8 cellular contexts compared by ENCODE assay signal in genomic region chr12:31403099-31403607, GRCh38.
DNase-seq lines count a peak whose midpoint lies in the region; ATAC-seq, FAIRE-seq and TF ChIP-seq lines count a peak whose summit lies in the region.
"Not testable (repeated sequence)": the region's sequence is repeated elsewhere in the genome, so short reads cannot be mapped to it uniquely, and the experiment has no call there.

No MANE protein-coding gene starts in this region.

- H3K9me3 ChIP-seq in HEK293 (ENCODE audit: control insufficient read depth, insufficient read depth, low read depth, low read length); tibial artery: not testable (repeated sequence)

- not testable (repeated sequence) for H3K36me3 ChIP-seq in HEK293 (ENCODE audit: control insufficient read depth in 2 of 2, insufficient read depth in 1 of 2, low read length in 2 of 2)
- H3K36me3 ChIP-seq in tibial artery, result peaks cover 21 to 25% (median 25%) of the 10 kb centered on the region in 3 donors

- CTCF ChIA-PET in HEK293 (lab: Yijun Ruan, JAX), result interaction anchor here (0.6 to 2.9 kb wide), 54 partner anchors 9 to 1352 kb away, joined by 3 to 19 read pairs (median 4); partner anchors contain the start of gene DENND5B

- not testable (repeated sequence) for H3K4me3 Mint-ChIP-seq in activated T-cell treated with anti-CD3 and anti-CD28 coated beads, Interleukin-2, amount 50 U/mL, for 72 hours; nephron

- not testable (repeated sequence) for H3K27me3 ChIP-seq in tibial artery

- not testable (repeated sequence) for H3K4me3 ChIP-seq in HEK293 (ENCODE audit: low read depth, low read length); tibial artery

- not testable (repeated sequence) for H3K4me1 Mint-ChIP-seq in activated T-cell treated with anti-CD3 and anti-CD28 coated beads, Interleukin-2, amount 50 U/mL, for 72 hours (ENCODE audit: low read depth); nephron

- peak; percentile 87 to 89 for ATAC-seq in activated T-cell treated with anti-CD3 and anti-CD28 coated beads, Interleukin-2, amount 50 U/mL, for 72 hours (replicated peaks in 1 of 2)

- H3K27ac ChIP-seq in HEK293 (ENCODE audit: extremely low read depth, low read depth, low read length); tibial artery: not testable (repeated sequence)

- DNase-seq in GM10266 (ENCODE audit: extremely low spot score) (peak; percentile 67), M059J (ENCODE audit: low read depth) (peak; percentile 94), RCC 7860 (ENCODE audit: low spot score) (peak; percentile 79), fibroblast of gingiva (ENCODE audit: low read depth) (peak; percentile 88), tibial artery (peak; percentile 47 to 77)
- DNase-seq in activated T-cell treated with anti-CD3 and anti-CD28 coated beads, Interleukin-2, amount 50 U/mL, for 72 hours, result peak; percentile 43 to 55

- peak; percentile 80 for FAIRE-seq in RCC 7860 (lab: Jason Lieb, UNC)

- intact Hi-C loops in tibial artery (cut with DNase I; ENCODE audit: low total_unique reads), result not testable (repeated sequence)

- not testable (repeated sequence) for H3K9me3 Mint-ChIP-seq in activated T-cell treated with anti-CD3 and anti-CD28 coated beads, Interleukin-2, amount 50 U/mL, for 72 hours; nephron

- H3K27ac Mint-ChIP-seq in activated T-cell treated with anti-CD3 and anti-CD28 coated beads, Interleukin-2, amount 50 U/mL, for 72 hours, result not testable (repeated sequence)
- peak overlapping the region in 1 of 3 experiments; percentile 1 for H3K27ac Mint-ChIP-seq in nephron

- POLR2A ChIA-PET in HEK293 (lab: Yijun Ruan, JAX), result interaction anchor here (0.7 to 0.9 kb wide), 2 partner anchors 81 to 659 kb away, joined by 5 read pairs; no protein-coding TSS in a partner anchor

- not testable (repeated sequence) for H3K27me3 Mint-ChIP-seq in activated T-cell treated with anti-CD3 and anti-CD28 coated beads, Interleukin-2, amount 50 U/mL, for 72 hours (ENCODE audit: low read depth); nephron (ENCODE audit: low read depth)

- H3K4me1 ChIP-seq in HEK293 (ENCODE audit: control insufficient read depth, insufficient read depth, low read length); tibial artery: not testable (repeated sequence)

- not testable (repeated sequence) for H3K36me3 Mint-ChIP-seq in activated T-cell treated with anti-CD3 and anti-CD28 coated beads, Interleukin-2, amount 50 U/mL, for 72 hours (ENCODE audit: insufficient read depth in 2 of 2)
- H3K36me3 Mint-ChIP-seq in nephron (ENCODE audit: low read depth), result peaks cover 31% of the 10 kb centered on the region

- peak; percentile 90 for TF ChIP-seq CTCF in GM10266 (IDR thresholded peaks at IDR 0.05; ENCODE audit: control insufficient read depth, insufficient read depth, low read depth, missing control alignments)
- peak; percentile 83 for TF ChIP-seq CTCF in HEK293 (tag by site-specific recombination; IDR thresholded peaks at IDR 0.05)
- TF ChIP-seq CTCF in nephron (IDR thresholded peaks at IDR 0.05; ENCODE audit: unreplicated experiment in 3 of 3), result peak; percentile 93 to 95 (median 94)
- TF ChIP-seq CTCF in tibial artery (IDR thresholded peaks at IDR 0.05), result peak; percentile 90

TF ChIP-seq in HEK293, 187 proteins besides CTCF, POLR2A, EP300 and RAD21 (continues in another document):
- TF ChIP-seq ZNF335 (tag by site-specific recombination; conservative IDR thresholded peaks at IDR 0.05) (0 out of 2 replicates have a peak, but pooled peaks have one; percentile 23), ZBTB17 (tag by site-specific recombination; IDR thresholded peaks at IDR 0.05) (peak; percentile 61), ZBTB8A (tag by site-specific recombination; IDR thresholded peaks at IDR 0.05) (0 out of 2 replicates have a peak, but pooled peaks have one; percentile 35), ZNF561 (tag by site-specific recombination; IDR thresholded peaks at IDR 0.05; ENCODE audit: borderline replicate concordance) (peak; percentile 15; the same call in 1 of the 2 replicates), ZEB2 (tag by site-specific recombination; IDR thresholded peaks at IDR 0.05) (peak; percentile 48), ZNF600 (tag by site-specific recombination; IDR thresholded peaks at IDR 0.05) (peak; percentile 90), KLF8 (tag by site-specific recombination; IDR thresholded peaks at IDR 0.05) (0 out of 2 replicates have a peak, but pooled peaks have one; percentile 45), ZNF184 (tag by site-specific recombination; IDR thresholded peaks at IDR 0.05) (0 out of 2 replicates have a peak, but pooled peaks have one; percentile 17), KLF10 (tag by site-specific recombination; IDR thresholded peaks at IDR 0.05) (0 out of 2 replicates have a peak, but pooled peaks have one; percentile 15), ZNF394 (tag by site-specific recombination; IDR thresholded peaks at IDR 0.05; ENCODE audit: borderline replicate concordance) (0 out of 2 replicates have a peak, but pooled peaks have one; percentile 15), ZSCAN30 (tag by site-specific recombination; IDR thresholded peaks at IDR 0.05) (0 out of 2 replicates have a peak, but pooled peaks have one; percentile 45), ZXDB (tag by site-specific recombination; IDR thresholded peaks at IDR 0.05) (peak; percentile 34; the same call in 1 of the 2 replicates), ZNF692 (tag by site-specific recombination; IDR thresholded peaks at IDR 0.05) (0 out of 2 replicates have a peak, but pooled peaks have one; percentile 35), WT1 (tag by site-specific recombination; IDR thresholded peaks at IDR 0.05) (peak; percentile 51; the same call in 1 of the 2 replicates), ZNF2 (tag by site-specific recombination; IDR thresholded peaks at IDR 0.05) (peak; percentile 85), ZBTB44 (tag by site-specific recombination; IDR thresholded peaks at IDR 0.05) (peak; percentile 15; the same call in 1 of the 2 replicates), ZNF629 (tag by site-specific recombination; IDR thresholded peaks at IDR 0.05) (peak; percentile 24; the same call in 1 of the 2 replicates), ZNF366 (tag by site-specific recombination; conservative IDR thresholded peaks at IDR 0.05) (peak; percentile 69; the same call in 1 of the 2 replicates), ZNF121 (tag by site-specific recombination; IDR thresholded peaks at IDR 0.05) (peak; percentile 86), ZNF639 (tag by site-specific recombination; IDR thresholded peaks at IDR 0.05) (0 out of 2 replicates have a peak, but pooled peaks have one; percentile 38)
- TF ChIP-seq, protein P1, sequence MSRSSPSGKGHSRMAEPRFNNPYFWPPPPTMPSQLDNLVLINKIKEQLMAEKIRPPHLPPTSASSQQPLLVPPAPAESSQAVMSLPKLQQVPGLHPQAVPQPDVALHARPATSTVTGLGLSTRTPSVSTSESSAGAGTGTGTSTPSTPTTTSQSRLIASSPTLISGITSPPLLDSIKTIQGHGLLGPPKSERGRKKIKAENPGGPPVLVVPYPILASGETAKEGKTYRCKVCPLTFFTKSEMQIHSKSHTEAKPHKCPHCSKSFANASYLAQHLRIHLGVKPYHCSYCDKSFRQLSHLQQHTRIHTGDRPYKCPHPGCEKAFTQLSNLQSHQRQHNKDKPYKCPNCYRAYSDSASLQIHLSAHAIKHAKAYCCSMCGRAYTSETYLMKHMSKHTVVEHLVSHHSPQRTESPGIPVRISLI (tag by site-specific recombination; IDR thresholded peaks at IDR 0.05), result peak; percentile 94
